8 cellular contexts compared by ENCODE assay signal in genomic region chr5:151086905-151087360, GRCh38. TPM values are rescaled to one million over a fixed set of nuclear protein-coding genes. Genes with fewer than 3 reads are reported as not detected.
DNase-seq lines count a peak whose midpoint lies in the region; ATAC-seq and FAIRE-seq lines count a peak whose summit lies in the region.

No MANE protein-coding gene starts in this region.

- H3K36me3 Mint-ChIP-seq in activated CD4-positive, alpha-beta T cell treated with anti-CD3 and anti-CD28 coated beads, Interleukin-2, amount 10 ng/mL, durations not matched to agents 24 days and 14 days (ENCODE audit: low read depth) = peaks cover 13% of the 10 kb centered on the region
- H3K36me3 Mint-ChIP-seq in stimulated activated memory B cell treated with anti-CD40 and anti-IgM and Interleukin-4, amounts not matched to agents 10 μg/mL and 1 μg/mL and 100 μg/mL, for 72 hours = peaks cover 36% of the 10 kb centered on the region

- DNase-seq in GM19239 (ENCODE audit: insufficient read length, low spot score) = peak; percentile 45
- DNase-seq in activated CD4-positive, alpha-beta T cell treated with anti-CD3 and anti-CD28 coated beads, Interleukin-2, amount 10 ng/mL, durations not matched to agents 24 days and 14 days = peak; percentile 90
- peak; percentile 84 for DNase-seq in glomerular visceral epithelial cell (ENCODE audit: extremely low spot score)
- DNase-seq in NCI-H1694 treated with DMSO at 0.1 percent for 48 hours (lab: John Stamatoyannopoulos, UW) = no peak
- DNase-seq in NOMO-1 (lab: John Stamatoyannopoulos, UW; ENCODE audit: unreplicated experiment in 2 of 2) = no peak

- no peaks in the 10 kb centered on the region for H3K27me3 Mint-ChIP-seq in activated CD4-positive, alpha-beta T cell treated with anti-CD3 and anti-CD28 coated beads, Interleukin-2, amount 10 ng/mL, durations not matched to agents 24 days and 14 days
- no peaks in the 10 kb centered on the region for H3K27me3 Mint-ChIP-seq in stimulated activated memory B cell treated with anti-CD40 and anti-IgM and Interleukin-4, amounts not matched to agents 10 μg/mL and 1 μg/mL and 100 μg/mL, for 72 hours

- ATAC-seq in HG03139 (IDR thresholded peaks at IDR 0.05; ENCODE audit: unreplicated experiment) = peak; percentile 83
- peak; percentile 93 for ATAC-seq in stimulated activated memory B cell treated with anti-CD40 and anti-IgM and Interleukin-4, amounts not matched to agents 10 μg/mL and 1 μg/mL and 100 μg/mL, for 72 hours
- no peak for ATAC-seq in GM18873 (IDR thresholded peaks at IDR 0.05; ENCODE audit: low FRiP score, unreplicated experiment)

- peaks cover 64% of the 10 kb centered on the region for H3K4me1 Mint-ChIP-seq in activated CD4-positive, alpha-beta T cell treated with anti-CD3 and anti-CD28 coated beads, Interleukin-2, amount 10 ng/mL, durations not matched to agents 24 days and 14 days
- peaks cover 71% of the 10 kb centered on the region for H3K4me1 Mint-ChIP-seq in stimulated activated memory B cell treated with anti-CD40 and anti-IgM and Interleukin-4, amounts not matched to agents 10 μg/mL and 1 μg/mL and 100 μg/mL, for 72 hours

- H3K4me3 Mint-ChIP-seq in activated CD4-positive, alpha-beta T cell treated with anti-CD3 and anti-CD28 coated beads, Interleukin-2, amount 10 ng/mL, durations not matched to agents 24 days and 14 days = peak overlapping the region; percentile 86
- peak overlapping the region; percentile 85 for H3K4me3 Mint-ChIP-seq in stimulated activated memory B cell treated with anti-CD40 and anti-IgM and Interleukin-4, amounts not matched to agents 10 μg/mL and 1 μg/mL and 100 μg/mL, for 72 hours

- FAIRE-seq in GM19239 (lab: Jason Lieb, UNC) = peak; percentile 96

- intact Hi-C loops in activated CD4-positive, alpha-beta T cell treated with anti-CD3 and anti-CD28 coated beads, Interleukin-2, amount 10 ng/mL, durations not matched to agents 24 days and 14 days (cut with micrococcal nuclease) = loop anchor here (1.0 to 10.0 kb wide), 4 partner anchors 7 to 1742 kb away; partner anchors contain the start of gene GRPEL2

- peak overlapping the region; percentile 79 for H3K27ac Mint-ChIP-seq in activated CD4-positive, alpha-beta T cell treated with anti-CD3 and anti-CD28 coated beads, Interleukin-2, amount 10 ng/mL, durations not matched to agents 24 days and 14 days
- peak overlapping the region; percentile 81 for H3K27ac Mint-ChIP-seq in stimulated activated memory B cell treated with anti-CD40 and anti-IgM and Interleukin-4, amounts not matched to agents 10 μg/mL and 1 μg/mL and 100 μg/mL, for 72 hours

- H3K9me3 Mint-ChIP-seq in activated CD4-positive, alpha-beta T cell treated with anti-CD3 and anti-CD28 coated beads, Interleukin-2, amount 10 ng/mL, durations not matched to agents 24 days and 14 days = no peaks in the 10 kb centered on the region
- H3K9me3 Mint-ChIP-seq in stimulated activated memory B cell treated with anti-CD40 and anti-IgM and Interleukin-4, amounts not matched to agents 10 μg/mL and 1 μg/mL and 100 μg/mL, for 72 hours = no peaks in the 10 kb centered on the region

RNA-seq across cellular contexts. Expression of gene TNIP1, which starts 6.1 kb away (rescaled TPM):
- 345 and 360 TPM in 2 replicates for total RNA-seq in activated CD4-positive, alpha-beta T cell treated with anti-CD3 and anti-CD28 coated beads, Interleukin-2, amount 10 ng/mL, durations not matched to agents 24 days and 14 days

Comparison
In these comparisons a context has a peak if more than half of its experiments do, and no peak if none do; other contexts are left out.
1. DNase-seq: peak in GM19239 (single experiment), activated CD4-positive, alpha-beta T cell treated with anti-CD3 and anti-CD28 coated beads, Interleukin-2, amount 10 ng/mL, durations not matched to agents 24 days and 14 days (single experiment) and glomerular visceral epithelial cell (single experiment); none in NCI-H1694 treated with DMSO at 0.1 percent for 48 hours (single experiment) and NOMO-1 (0 of 2).